ENCODE assay signal across 1 cellular context in the genomic region with DNA sequence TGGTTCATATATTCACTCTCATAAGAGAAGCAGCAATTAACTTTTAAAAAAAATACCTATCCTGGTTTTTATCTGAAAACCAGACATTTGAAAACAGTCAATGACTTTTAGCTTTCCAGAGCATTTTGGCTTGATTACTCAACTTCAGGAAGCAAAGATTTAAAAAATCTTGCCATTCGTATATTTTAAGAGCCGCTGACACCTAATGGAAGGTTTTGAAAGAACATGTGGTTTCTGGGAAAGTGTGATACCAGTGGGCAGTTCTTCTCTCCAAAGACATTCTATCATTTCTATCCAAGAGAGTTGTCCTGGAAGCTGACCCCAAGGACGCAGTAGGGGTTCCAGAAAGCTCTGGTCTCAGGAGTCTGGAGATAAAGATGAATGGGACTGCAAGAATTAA.
TF ChIP-seq lines count a peak whose summit lies in the region.

No MANE protein-coding gene starts in this region.

TF ChIP-seq in GM23338, 12 proteins besides CTCF, POLR2A, EP300 and RAD21:
- TF ChIP-seq, protein P1, sequence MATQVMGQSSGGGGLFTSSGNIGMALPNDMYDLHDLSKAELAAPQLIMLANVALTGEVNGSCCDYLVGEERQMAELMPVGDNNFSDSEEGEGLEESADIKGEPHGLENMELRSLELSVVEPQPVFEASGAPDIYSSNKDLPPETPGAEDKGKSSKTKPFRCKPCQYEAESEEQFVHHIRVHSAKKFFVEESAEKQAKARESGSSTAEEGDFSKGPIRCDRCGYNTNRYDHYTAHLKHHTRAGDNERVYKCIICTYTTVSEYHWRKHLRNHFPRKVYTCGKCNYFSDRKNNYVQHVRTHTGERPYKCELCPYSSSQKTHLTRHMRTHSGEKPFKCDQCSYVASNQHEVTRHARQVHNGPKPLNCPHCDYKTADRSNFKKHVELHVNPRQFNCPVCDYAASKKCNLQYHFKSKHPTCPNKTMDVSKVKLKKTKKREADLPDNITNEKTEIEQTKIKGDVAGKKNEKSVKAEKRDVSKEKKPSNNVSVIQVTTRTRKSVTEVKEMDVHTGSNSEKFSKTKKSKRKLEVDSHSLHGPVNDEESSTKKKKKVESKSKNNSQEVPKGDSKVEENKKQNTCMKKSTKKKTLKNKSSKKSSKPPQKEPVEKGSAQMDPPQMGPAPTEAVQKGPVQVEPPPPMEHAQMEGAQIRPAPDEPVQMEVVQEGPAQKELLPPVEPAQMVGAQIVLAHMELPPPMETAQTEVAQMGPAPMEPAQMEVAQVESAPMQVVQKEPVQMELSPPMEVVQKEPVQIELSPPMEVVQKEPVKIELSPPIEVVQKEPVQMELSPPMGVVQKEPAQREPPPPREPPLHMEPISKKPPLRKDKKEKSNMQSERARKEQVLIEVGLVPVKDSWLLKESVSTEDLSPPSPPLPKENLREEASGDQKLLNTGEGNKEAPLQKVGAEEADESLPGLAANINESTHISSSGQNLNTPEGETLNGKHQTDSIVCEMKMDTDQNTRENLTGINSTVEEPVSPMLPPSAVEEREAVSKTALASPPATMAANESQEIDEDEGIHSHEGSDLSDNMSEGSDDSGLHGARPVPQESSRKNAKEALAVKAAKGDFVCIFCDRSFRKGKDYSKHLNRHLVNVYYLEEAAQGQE (IDR thresholded peaks at IDR 0.05; ENCODE audit: unreplicated experiment): no peak
- TF ChIP-seq EZH2phosphoT487 (IDR thresholded peaks at IDR 0.05; ENCODE audit: unreplicated experiment): no peak
- TF ChIP-seq, protein P2, sequence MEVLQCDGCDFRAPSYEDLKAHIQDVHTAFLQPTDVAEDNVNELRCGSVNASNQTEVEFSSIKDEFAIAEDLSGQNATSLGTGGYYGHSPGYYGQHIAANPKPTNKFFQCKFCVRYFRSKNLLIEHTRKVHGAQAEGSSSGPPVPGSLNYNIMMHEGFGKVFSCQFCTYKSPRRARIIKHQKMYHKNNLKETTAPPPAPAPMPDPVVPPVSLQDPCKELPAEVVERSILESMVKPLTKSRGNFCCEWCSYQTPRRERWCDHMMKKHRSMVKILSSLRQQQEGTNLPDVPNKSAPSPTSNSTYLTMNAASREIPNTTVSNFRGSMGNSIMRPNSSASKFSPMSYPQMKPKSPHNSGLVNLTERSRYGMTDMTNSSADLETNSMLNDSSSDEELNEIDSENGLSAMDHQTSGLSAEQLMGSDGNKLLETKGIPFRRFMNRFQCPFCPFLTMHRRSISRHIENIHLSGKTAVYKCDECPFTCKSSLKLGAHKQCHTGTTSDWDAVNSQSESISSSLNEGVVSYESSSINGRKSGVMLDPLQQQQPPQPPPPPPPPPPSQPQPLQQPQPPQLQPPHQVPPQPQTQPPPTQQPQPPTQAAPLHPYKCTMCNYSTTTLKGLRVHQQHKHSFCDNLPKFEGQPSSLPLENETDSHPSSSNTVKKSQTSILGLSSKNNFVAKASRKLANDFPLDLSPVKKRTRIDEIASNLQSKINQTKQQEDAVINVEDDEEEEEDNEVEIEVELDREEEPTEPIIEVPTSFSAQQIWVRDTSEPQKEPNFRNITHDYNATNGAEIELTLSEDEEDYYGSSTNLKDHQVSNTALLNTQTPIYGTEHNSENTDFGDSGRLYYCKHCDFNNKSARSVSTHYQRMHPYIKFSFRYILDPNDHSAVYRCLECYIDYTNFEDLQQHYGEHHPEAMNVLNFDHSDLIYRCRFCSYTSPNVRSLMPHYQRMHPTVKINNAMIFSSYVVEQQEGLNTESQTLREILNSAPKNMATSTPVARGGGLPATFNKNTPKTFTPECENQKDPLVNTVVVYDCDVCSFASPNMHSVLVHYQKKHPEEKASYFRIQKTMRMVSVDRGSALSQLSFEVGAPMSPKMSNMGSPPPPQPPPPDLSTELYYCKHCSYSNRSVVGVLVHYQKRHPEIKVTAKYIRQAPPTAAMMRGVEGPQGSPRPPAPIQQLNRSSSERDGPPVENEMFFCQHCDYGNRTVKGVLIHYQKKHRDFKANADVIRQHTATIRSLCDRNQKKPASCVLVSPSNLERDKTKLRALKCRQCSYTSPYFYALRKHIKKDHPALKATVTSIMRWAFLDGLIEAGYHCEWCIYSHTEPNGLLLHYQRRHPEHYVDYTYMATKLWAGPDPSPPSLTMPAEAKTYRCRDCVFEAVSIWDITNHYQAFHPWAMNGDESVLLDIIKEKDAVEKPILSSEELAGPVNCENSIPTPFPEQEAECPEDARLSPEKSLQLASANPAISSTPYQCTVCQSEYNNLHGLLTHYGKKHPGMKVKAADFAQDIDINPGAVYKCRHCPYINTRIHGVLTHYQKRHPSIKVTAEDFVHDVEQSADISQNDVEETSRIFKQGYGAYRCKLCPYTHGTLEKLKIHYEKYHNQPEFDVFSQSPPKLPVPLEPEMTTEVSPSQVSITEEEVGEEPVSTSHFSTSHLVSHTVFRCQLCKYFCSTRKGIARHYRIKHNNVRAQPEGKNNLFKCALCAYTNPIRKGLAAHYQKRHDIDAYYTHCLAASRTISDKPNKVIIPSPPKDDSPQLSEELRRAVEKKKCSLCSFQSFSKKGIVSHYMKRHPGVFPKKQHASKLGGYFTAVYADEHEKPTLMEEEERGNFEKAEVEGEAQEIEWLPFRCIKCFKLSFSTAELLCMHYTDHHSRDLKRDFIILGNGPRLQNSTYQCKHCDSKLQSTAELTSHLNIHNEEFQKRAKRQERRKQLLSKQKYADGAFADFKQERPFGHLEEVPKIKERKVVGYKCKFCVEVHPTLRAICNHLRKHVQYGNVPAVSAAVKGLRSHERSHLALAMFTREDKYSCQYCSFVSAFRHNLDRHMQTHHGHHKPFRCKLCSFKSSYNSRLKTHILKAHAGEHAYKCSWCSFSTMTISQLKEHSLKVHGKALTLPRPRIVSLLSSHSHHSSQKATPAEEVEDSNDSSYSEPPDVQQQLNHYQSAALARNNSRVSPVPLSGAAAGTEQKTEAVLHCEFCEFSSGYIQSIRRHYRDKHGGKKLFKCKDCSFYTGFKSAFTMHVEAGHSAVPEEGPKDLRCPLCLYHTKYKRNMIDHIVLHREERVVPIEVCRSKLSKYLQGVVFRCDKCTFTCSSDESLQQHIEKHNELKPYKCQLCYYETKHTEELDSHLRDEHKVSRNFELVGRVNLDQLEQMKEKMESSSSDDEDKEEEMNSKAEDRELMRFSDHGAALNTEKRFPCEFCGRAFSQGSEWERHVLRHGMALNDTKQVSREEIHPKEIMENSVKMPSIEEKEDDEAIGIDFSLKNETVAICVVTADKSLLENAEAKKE (CRISPR knock-in tag; IDR thresholded peaks at IDR 0.05): no peak
- TF ChIP-seq ZNF331 (CRISPR knock-in tag; IDR thresholded peaks at IDR 0.05; ENCODE audit: low read depth): no peak
- TF ChIP-seq CREB1 (CRISPR knock-in tag; IDR thresholded peaks at IDR 0.05; ENCODE audit: low read depth): no peak
- TF ChIP-seq, protein P3, sequence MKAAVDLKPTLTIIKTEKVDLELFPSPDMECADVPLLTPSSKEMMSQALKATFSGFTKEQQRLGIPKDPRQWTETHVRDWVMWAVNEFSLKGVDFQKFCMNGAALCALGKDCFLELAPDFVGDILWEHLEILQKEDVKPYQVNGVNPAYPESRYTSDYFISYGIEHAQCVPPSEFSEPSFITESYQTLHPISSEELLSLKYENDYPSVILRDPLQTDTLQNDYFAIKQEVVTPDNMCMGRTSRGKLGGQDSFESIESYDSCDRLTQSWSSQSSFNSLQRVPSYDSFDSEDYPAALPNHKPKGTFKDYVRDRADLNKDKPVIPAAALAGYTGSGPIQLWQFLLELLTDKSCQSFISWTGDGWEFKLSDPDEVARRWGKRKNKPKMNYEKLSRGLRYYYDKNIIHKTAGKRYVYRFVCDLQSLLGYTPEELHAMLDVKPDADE (IDR thresholded peaks at IDR 0.05): no peak
- no peak for TF ChIP-seq EZH2 (IDR thresholded peaks at IDR 0.05; ENCODE audit: low read depth, unreplicated experiment)
- no peak for TF ChIP-seq STAT1 (IDR thresholded peaks at IDR 0.05; ENCODE audit: unreplicated experiment)
- no peak for TF ChIP-seq ZNF114 (CRISPR knock-in tag; IDR thresholded peaks at IDR 0.05)
- no peak for TF ChIP-seq NANOG (IDR thresholded peaks at IDR 0.05; ENCODE audit: borderline replicate concordance)
- no peak for TF ChIP-seq POLR2AphosphoS5 (IDR thresholded peaks at IDR 0.05; ENCODE audit: low read depth)
- no peak for TF ChIP-seq JUNB (IDR thresholded peaks at IDR 0.05; ENCODE audit: unreplicated experiment)
